In genomic region chr2:191950132-191950885, GRCh38 we compare ENCODE assay signal across 15 cellular contexts.
DNase-seq lines count a peak whose midpoint lies in the region; ATAC-seq and TF ChIP-seq lines count a peak whose summit lies in the region.
"Had no signal": no experiment of that assay in that cellular context is flagged by ENCODE, and none has a peak within 500 bp of the region (broad histone marks: within the 10 kb centered on the region; RNA-seq: fewer than 3 reads in every experiment).

No MANE protein-coding gene starts in this region.

- no peaks in the 10 kb centered on the region for H3K36me3 ChIP-seq in brain microvascular endothelial cell (replicated peaks)
- no peaks in the 10 kb centered on the region for H3K36me3 ChIP-seq in mesendoderm (ENCODE audit: control insufficient read depth, insufficient read depth, low read length)

- no peak overlapping the region for H2BK120ac ChIP-seq in mesendoderm (ENCODE audit: low read depth, low read length)

- in situ Hi-C loops in brain microvascular endothelial cell (cut with HindIII; ENCODE audit: low pct_ligation_motif_present, low sequenced_read_pairs) = no loop called here

- H3K9ac ChIP-seq in mesendoderm (ENCODE audit: low read length) = no peak overlapping the region

- no peak overlapping the region for H2BK15ac ChIP-seq in mesendoderm (replicated peaks; ENCODE audit: low read depth)

- no peak overlapping the region for H3K4me3 ChIP-seq in brain microvascular endothelial cell (ENCODE audit: low read depth, low read length)
- H3K4me3 ChIP-seq in mesendoderm (ENCODE audit: low read length) = no peak overlapping the region

- no peak for TF ChIP-seq CTCF in brain microvascular endothelial cell (IDR thresholded peaks at IDR 0.05; ENCODE audit: low read depth, low read length, missing control alignments)

- no peaks in the 10 kb centered on the region for H3K79me1 ChIP-seq in mesendoderm (ENCODE audit: low read length)

- no peak overlapping the region for H3K23ac ChIP-seq in mesendoderm (ENCODE audit: low read length)

- no peak overlapping the region for H4K5ac ChIP-seq in mesendoderm (ENCODE audit: low read length)

- H3K27ac ChIP-seq in brain microvascular endothelial cell (no peak overlapping the region), mesendoderm (ENCODE audit: low read depth, low read length) (no peak overlapping the region)

- H3K4me1 ChIP-seq in mesendoderm (ENCODE audit: control insufficient read depth, low read depth, low read length) = no peaks in the 10 kb centered on the region

- H2AK5ac ChIP-seq in mesendoderm (ENCODE audit: low read length) = no peak overlapping the region

- no peaks in the 10 kb centered on the region for H3K79me2 ChIP-seq in mesendoderm (ENCODE audit: control insufficient read depth, insufficient read depth, low read length)

- H3K56ac ChIP-seq in mesendoderm (ENCODE audit: low read length) = no peak overlapping the region

- H3K4ac ChIP-seq in mesendoderm (ENCODE audit: low read depth, low read length) = no peak overlapping the region

- no CpG with 5 or more reads among the region's 3 CpGs for WGBS in mesendoderm (ENCODE audit: extremely low coverage, insufficient coverage, low lambda C conversion rate)

- DNase-seq in EL (peak; percentile 46), brain microvascular endothelial cell (peak; percentile 15), mesendoderm (peak; percentile 37), amniotic stem cell (lab: John Stamatoyannopoulos, UW) (no peak), ecto neural progenitor cell (ENCODE audit: low spot score) (no peak)
- DNase-seq: activated CD8-positive, alpha-beta T cell treated with anti-CD3 and anti-CD28 coated beads, Interleukin-2, amount 10 ng/mL, durations not matched to agents 7 days and 5 days; activated naive CD4-positive, alpha-beta T cell treated with anti-CD3 and anti-CD28 coated beads, Interleukin-2, amount 50 U/mL, for 16 hours; effector memory CD8-positive, alpha-beta T cell; immature natural killer cell; NCI-H1105; nephron progenitor cell; NK-92 treated with Interleukin-12 subunit alpha and Interleukin-12 subunit beta, amount 100 ng/mL, for 24 hours had no signal

- H3K27me3 ChIP-seq in brain microvascular endothelial cell (replicated peaks) (no peaks in the 10 kb centered on the region), mesendoderm (ENCODE audit: insufficient read depth, low read length, poor library complexity) (no peaks in the 10 kb centered on the region)

- H3K18ac ChIP-seq in mesendoderm (ENCODE audit: low read length) = no peak overlapping the region

- H4K8ac ChIP-seq in mesendoderm (ENCODE audit: low read depth, low read length) = no peak overlapping the region

- H3K4me2 ChIP-seq in mesendoderm (ENCODE audit: low read length) = no peak overlapping the region

- ATAC-seq in HG03432 (IDR thresholded peaks at IDR 0.05; ENCODE audit: unreplicated experiment) (peak; percentile 45), HG03095 (IDR thresholded peaks at IDR 0.05; ENCODE audit: unreplicated experiment) (no peak), GM21423 (IDR thresholded peaks at IDR 0.05; ENCODE audit: unreplicated experiment) (no peak)
- ATAC-seq: activated CD8-positive, alpha-beta T cell treated with anti-CD3 and anti-CD28 coated beads, Interleukin-2, amount 10 ng/mL, durations not matched to agents 7 days and 5 days; effector memory CD8-positive, alpha-beta T cell had no signal

- no peak overlapping the region for H2BK5ac ChIP-seq in mesendoderm (ENCODE audit: low read length)

Comparison
In these comparisons a context has a peak if more than half of its experiments do, and no peak if none do; other contexts are left out.
1. DNase-seq: peak in EL (single experiment), brain microvascular endothelial cell (single experiment) and mesendoderm (single experiment); none in amniotic stem cell (single experiment) and ecto neural progenitor cell (single experiment).